11 cellular contexts compared by ENCODE assay signal in the genomic region with DNA sequence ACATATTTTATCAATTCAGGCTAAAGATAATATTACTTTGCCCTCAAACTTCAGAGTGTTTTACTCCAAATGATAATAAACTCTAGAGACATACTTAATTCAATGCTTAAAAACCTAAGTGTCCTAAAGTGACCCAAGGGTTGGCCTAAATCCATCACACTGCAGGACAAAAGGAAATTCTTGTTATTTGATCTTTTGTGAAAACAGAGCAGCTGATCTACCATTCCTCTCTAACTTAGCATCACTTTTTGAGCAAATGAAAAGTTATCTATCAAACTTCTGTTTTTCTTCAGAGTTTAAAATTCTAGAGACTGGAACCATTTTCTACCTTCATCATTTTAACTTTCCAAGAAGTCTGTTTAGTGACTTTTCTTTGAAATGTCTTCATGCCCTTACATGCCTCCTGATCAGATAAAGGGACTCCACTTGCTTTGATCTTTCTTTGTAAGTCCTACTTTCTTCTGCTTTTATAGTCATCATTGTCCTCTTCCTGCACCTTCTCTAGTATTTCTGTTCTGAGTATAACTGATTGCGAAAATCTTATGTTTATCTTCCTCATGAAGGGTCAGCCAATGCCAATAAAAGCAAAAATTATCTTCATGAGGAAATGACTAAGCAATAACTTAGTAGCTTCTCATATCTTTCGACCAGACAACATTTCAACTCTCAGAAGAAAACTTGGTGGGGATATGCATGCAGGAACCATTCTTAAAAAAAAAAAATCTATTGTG.
DNase-seq lines count a peak whose midpoint lies in the region; ATAC-seq and TF ChIP-seq lines count a peak whose summit lies in the region.
"Had no signal": no experiment of that assay in that cellular context is flagged by ENCODE, and none has a peak within 500 bp of the region (broad histone marks: within the 10 kb centered on the region; RNA-seq: fewer than 3 reads in every experiment).

No MANE protein-coding gene starts in this region.

- H3K4me3 Mint-ChIP-seq in activated T-cell treated with anti-CD3 and anti-CD28 coated beads, Interleukin-2, amount 50 U/mL, for 72 hours = peak overlapping the region; percentile 9 to 52
- H3K4me3 Mint-ChIP-seq in activated T-cell treated with anti-CD3 and anti-CD28 coated beads, Interleukin-2, amount 50 U/mL, for 4 hours = no peak overlapping the region
- H3K4me3 Mint-ChIP-seq in activated T-helper 17 cell treated with anti-CD3 and anti-CD28 coated beads, Interleukin-2, amount 50 U/mL, for 72 hours = no peak overlapping the region
- H3K4me3 Mint-ChIP-seq in T-helper 17 cell = no peak overlapping the region

- H3K4me3 ChIP-seq in right atrium auricular region (no peak overlapping the region), urinary bladder (ENCODE audit: low read depth, low read length) (no peak overlapping the region)
- H3K4me3 ChIP-seq: BLaER1, SJSA1 had no signal

- peak overlapping the region; percentile 29 to 57 for H3K27ac ChIP-seq in right atrium auricular region
- peak overlapping the region; percentile 38 for H3K27ac ChIP-seq in urinary bladder (ENCODE audit: low read depth)
- H3K27ac ChIP-seq: BLaER1, SJSA1 had no signal

- WGBS in urinary bladder = 7% methylated on average over 2 of the region's 2 CpGs

- H3K4me1 ChIP-seq in right atrium auricular region (peaks cover 0 to 39% of the 10 kb centered on the region in 2 donors), urinary bladder (ENCODE audit: insufficient read depth) (no peaks in the 10 kb centered on the region)
- H3K4me1 ChIP-seq: BLaER1 had no signal

- peak overlapping the region; percentile 86 for H3K27ac Mint-ChIP-seq in activated T-cell treated with anti-CD3 and anti-CD28 coated beads, Interleukin-2, amount 50 U/mL, for 72 hours
- H3K27ac Mint-ChIP-seq in activated T-helper 17 cell treated with anti-CD3 and anti-CD28 coated beads, Interleukin-2, amount 50 U/mL, for 72 hours = peak overlapping the region; percentile 3
- no peak overlapping the region for H3K27ac Mint-ChIP-seq in T-helper 17 cell

- DNase-seq in activated T-cell treated with anti-CD3 and anti-CD28 coated beads, Interleukin-2, amount 50 U/mL, for 72 hours = no peak
- no peak for DNase-seq in activated T-cell treated with anti-CD3 and anti-CD28 coated beads, Interleukin-2, amount 50 U/mL, for 4 hours
- DNase-seq in right atrium auricular region (ENCODE audit: low spot score) (no peak), T-helper 17 cell (no peak)
- DNase-seq in stimulated activated CD4-positive, alpha-beta T cell treated with anti-CD3 and anti-CD28 coated beads, Interleukin-4, amount 100 ng/mL, for 24 hours = no peak
- DNase-seq: effector memory CD4-positive, alpha-beta T cell had no signal

- TF ChIP-seq CTCF in right atrium auricular region (IDR thresholded peaks at IDR 0.05) = no peak

- ATAC-seq in activated T-cell treated with anti-CD3 and anti-CD28 coated beads, Interleukin-2, amount 50 U/mL, for 72 hours (replicated peaks in 1 of 2) = peak; percentile 66 to 68
- ATAC-seq in activated T-cell treated with anti-CD3 and anti-CD28 coated beads, Interleukin-2, amount 50 U/mL, for 4 hours = no peak
- ATAC-seq in activated T-helper 17 cell treated with anti-CD3 and anti-CD28 coated beads, Interleukin-2, amount 50 U/mL, for 72 hours (replicated peaks) = peak; percentile 62
- ATAC-seq in GM18498 (IDR thresholded peaks at IDR 0.05; ENCODE audit: unreplicated experiment) (no peak), T-helper 17 cell (no peak)

- H3K9me3 ChIP-seq in right atrium auricular region = peaks cover 0 to 4% of the 10 kb centered on the region in 2 donors
- no peaks in the 10 kb centered on the region for H3K9me3 ChIP-seq in T-helper 17 cell (ENCODE audit: control insufficient read depth, low read length, poor library complexity, severe bottlenecking)
- H3K9me3 ChIP-seq: SJSA1 had no signal

- no peaks in the 10 kb centered on the region for H3K27me3 ChIP-seq in right atrium auricular region
- H3K27me3 ChIP-seq: BLaER1, SJSA1 had no signal

- peaks cover 2 to 3% of the 10 kb centered on the region in 2 donors for H3K9me3 Mint-ChIP-seq in activated T-cell treated with anti-CD3 and anti-CD28 coated beads, Interleukin-2, amount 50 U/mL, for 72 hours
- H3K9me3 Mint-ChIP-seq in activated T-cell treated with anti-CD3 and anti-CD28 coated beads, Interleukin-2, amount 50 U/mL, for 4 hours = no peaks in the 10 kb centered on the region
- H3K9me3 Mint-ChIP-seq in activated T-helper 17 cell treated with anti-CD3 and anti-CD28 coated beads, Interleukin-2, amount 50 U/mL, for 72 hours = no peaks in the 10 kb centered on the region

- peaks cover 16% of the 10 kb centered on the region for H3K4me1 Mint-ChIP-seq in activated T-cell treated with anti-CD3 and anti-CD28 coated beads, Interleukin-2, amount 50 U/mL, for 72 hours (ENCODE audit: low read depth)
- peaks cover 13% of the 10 kb centered on the region for H3K4me1 Mint-ChIP-seq in activated T-cell treated with anti-CD3 and anti-CD28 coated beads, Interleukin-2, amount 50 U/mL, for 4 hours (ENCODE audit: low read depth)
- peaks cover 6% of the 10 kb centered on the region for H3K4me1 Mint-ChIP-seq in activated T-helper 17 cell treated with anti-CD3 and anti-CD28 coated beads, Interleukin-2, amount 50 U/mL, for 72 hours
- H3K4me1 Mint-ChIP-seq in T-helper 17 cell = peaks cover 5% of the 10 kb centered on the region

- H3K36me3 ChIP-seq in right atrium auricular region (no peaks in the 10 kb centered on the region), urinary bladder (ENCODE audit: insufficient read depth) (no peaks in the 10 kb centered on the region)
- H3K36me3 ChIP-seq: BLaER1, SJSA1 had no signal

- H3K36me3 Mint-ChIP-seq in activated T-cell treated with anti-CD3 and anti-CD28 coated beads, Interleukin-2, amount 50 U/mL, for 72 hours (ENCODE audit: insufficient read depth in 2 of 2) = peaks cover 3 to 4% of the 10 kb centered on the region in 2 donors
- no peaks in the 10 kb centered on the region for H3K36me3 Mint-ChIP-seq in activated T-cell treated with anti-CD3 and anti-CD28 coated beads, Interleukin-2, amount 50 U/mL, for 4 hours (ENCODE audit: insufficient read depth)
- no peaks in the 10 kb centered on the region for H3K36me3 Mint-ChIP-seq in activated T-helper 17 cell treated with anti-CD3 and anti-CD28 coated beads, Interleukin-2, amount 50 U/mL, for 72 hours (ENCODE audit: low read depth)
- H3K36me3 Mint-ChIP-seq in T-helper 17 cell (ENCODE audit: low read depth) = peaks cover 2% of the 10 kb centered on the region

- H3K27me3 Mint-ChIP-seq in activated T-cell treated with anti-CD3 and anti-CD28 coated beads, Interleukin-2, amount 50 U/mL, for 72 hours (ENCODE audit: low read depth) = peaks cover 4% of the 10 kb centered on the region
- no peaks in the 10 kb centered on the region for H3K27me3 Mint-ChIP-seq in activated T-cell treated with anti-CD3 and anti-CD28 coated beads, Interleukin-2, amount 50 U/mL, for 4 hours (ENCODE audit: low read depth)
- peaks cover 6% of the 10 kb centered on the region for H3K27me3 Mint-ChIP-seq in activated T-helper 17 cell treated with anti-CD3 and anti-CD28 coated beads, Interleukin-2, amount 50 U/mL, for 72 hours
- H3K27me3 Mint-ChIP-seq in T-helper 17 cell = peaks cover 8% of the 10 kb centered on the region

Comparison
In these comparisons a context has a peak if more than half of its experiments do, and no peak if none do; other contexts are left out.
1. ATAC-seq: peak in activated T-cell treated with anti-CD3 and anti-CD28 coated beads, Interleukin-2, amount 50 U/mL, for 72 hours (2 of 2) and activated T-helper 17 cell treated with anti-CD3 and anti-CD28 coated beads, Interleukin-2, amount 50 U/mL, for 72 hours (single experiment); none in activated T-cell treated with anti-CD3 and anti-CD28 coated beads, Interleukin-2, amount 50 U/mL, for 4 hours (0 of 2), GM18498 (single experiment) and T-helper 17 cell (single experiment).
2. H3K4me3 Mint-ChIP-seq: peak in activated T-cell treated with anti-CD3 and anti-CD28 coated beads, Interleukin-2, amount 50 U/mL, for 72 hours (2 of 2); none in activated T-cell treated with anti-CD3 and anti-CD28 coated beads, Interleukin-2, amount 50 U/mL, for 4 hours (single experiment), activated T-helper 17 cell treated with anti-CD3 and anti-CD28 coated beads, Interleukin-2, amount 50 U/mL, for 72 hours (single experiment) and T-helper 17 cell (single experiment).